In the genomic region with DNA sequence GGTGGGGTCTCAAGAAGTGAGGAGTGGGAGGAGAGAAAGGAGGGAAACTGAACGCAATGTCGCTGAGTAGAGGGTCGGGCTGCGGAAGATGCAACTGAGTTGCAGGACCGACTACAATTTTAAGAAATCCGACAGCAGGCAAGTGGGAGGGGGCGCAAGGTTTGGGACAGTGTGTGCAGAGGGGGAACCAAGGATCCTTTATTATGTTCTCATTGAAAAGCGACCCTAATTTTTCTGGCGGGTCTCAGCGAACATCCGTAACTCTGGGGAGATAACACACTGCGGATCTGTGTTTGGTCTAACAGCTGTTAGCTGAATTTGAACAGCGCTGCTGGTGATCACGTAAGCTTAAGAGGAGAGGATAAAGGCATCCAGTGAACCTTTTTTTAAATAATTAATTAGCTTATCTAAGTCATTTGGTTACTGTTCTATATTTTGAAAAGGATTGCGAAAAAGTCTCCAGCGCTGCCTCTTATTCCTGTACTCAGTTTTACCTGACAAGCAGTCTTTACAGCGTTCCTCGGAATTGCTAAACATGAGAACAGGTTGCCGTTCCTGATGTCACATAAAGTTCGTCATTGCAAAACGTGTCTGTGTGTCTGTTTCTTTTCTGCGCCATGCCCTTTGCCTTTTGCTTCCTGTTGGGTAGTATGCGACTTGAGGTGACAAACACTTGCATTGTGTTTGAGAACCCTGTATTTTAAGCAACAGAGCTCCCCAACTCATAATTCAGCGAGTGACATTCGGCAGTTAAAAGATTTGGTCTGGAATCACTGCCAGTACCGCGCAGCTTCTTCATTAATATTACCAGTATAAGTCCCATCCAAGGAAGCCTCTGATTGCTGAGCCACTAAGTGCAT, we compare ENCODE assay signal across 1 cellular context.
TF ChIP-seq lines count a peak whose summit lies in the region.

No MANE protein-coding gene starts in this region.

TF ChIP-seq in SK-N-SH, 30 proteins besides CTCF, POLR2A, EP300 and RAD21 (continued from another document):
- TF ChIP-seq, protein P1, sequence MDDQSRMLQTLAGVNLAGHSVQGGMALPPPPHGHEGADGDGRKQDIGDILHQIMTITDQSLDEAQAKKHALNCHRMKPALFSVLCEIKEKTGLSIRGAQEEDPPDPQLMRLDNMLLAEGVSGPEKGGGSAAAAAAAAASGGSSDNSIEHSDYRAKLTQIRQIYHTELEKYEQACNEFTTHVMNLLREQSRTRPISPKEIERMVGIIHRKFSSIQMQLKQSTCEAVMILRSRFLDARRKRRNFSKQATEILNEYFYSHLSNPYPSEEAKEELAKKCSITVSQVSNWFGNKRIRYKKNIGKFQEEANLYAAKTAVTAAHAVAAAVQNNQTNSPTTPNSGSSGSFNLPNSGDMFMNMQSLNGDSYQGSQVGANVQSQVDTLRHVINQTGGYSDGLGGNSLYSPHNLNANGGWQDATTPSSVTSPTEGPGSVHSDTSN (IDR thresholded peaks at IDR 0.05), result no peak
- no peak for TF ChIP-seq SIN3A (IDR thresholded peaks at IDR 0.05; ENCODE audit: borderline replicate concordance, low read depth, low read length)
- no peak for TF ChIP-seq RFX5 (IDR thresholded peaks at IDR 0.05; ENCODE audit: low read length)
- TF ChIP-seq, protein P2, sequence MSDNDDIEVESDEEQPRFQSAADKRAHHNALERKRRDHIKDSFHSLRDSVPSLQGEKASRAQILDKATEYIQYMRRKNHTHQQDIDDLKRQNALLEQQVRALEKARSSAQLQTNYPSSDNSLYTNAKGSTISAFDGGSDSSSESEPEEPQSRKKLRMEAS (IDR thresholded peaks at IDR 0.05; ENCODE audit: low read depth), result no peak
- TF ChIP-seq FOXM1 (IDR thresholded peaks at IDR 0.05; ENCODE audit: low read depth), result no peak
- TF ChIP-seq TCF12 (IDR thresholded peaks at IDR 0.05), result no peak
- TF ChIP-seq MXI1 (IDR thresholded peaks at IDR 0.05; ENCODE audit: low read depth, low read length), result no peak
